ENCODE assay signal across 8 cellular contexts in genomic region chr11:20364412-20364792, GRCh38. TPM values are rescaled to one million over a fixed set of nuclear protein-coding genes. Genes with fewer than 3 reads are reported as not detected.
DNase-seq lines count a peak whose midpoint lies in the region; ATAC-seq and TF ChIP-seq lines count a peak whose summit lies in the region.

No MANE protein-coding gene starts in this region.

- peak; percentile 5 for ATAC-seq in HG02870 (IDR thresholded peaks at IDR 0.05; ENCODE audit: unreplicated experiment)
- no peak for ATAC-seq in lung (ENCODE audit: insufficient read depth, low FRiP score)
- ATAC-seq in HG02852 (IDR thresholded peaks at IDR 0.05; ENCODE audit: unreplicated experiment), result no peak

- H3K4me3 ChIP-seq in AG09309 (ENCODE audit: control insufficient read depth, low read depth, low read length) (peak overlapping the region; percentile 68), lung (peak overlapping the region; percentile 99), vagina (peak overlapping the region; percentile 82 to 99)

- H3K4me1 ChIP-seq in lung (ENCODE audit: control insufficient read depth in 2 of 2, insufficient read depth in 2 of 2, low read length in 2 of 2) (peaks cover 6 to 8% of the 10 kb centered on the region in 2 donors), vagina (peaks cover 39% of the 10 kb centered on the region)

- H3K27ac ChIP-seq in lung (ENCODE audit: low read depth in 1 of 2, low read length in 1 of 2) (peak overlapping the region; percentile 95 to 97), vagina (peak overlapping the region; percentile 90)

- TF ChIP-seq CTCF in AG09309 (IDR thresholded peaks at IDR 0.05; ENCODE audit: control insufficient read depth, insufficient read depth, low read depth, low read length, missing control alignments) (no peak), brain (conservative IDR thresholded peaks at IDR 0.05) (no peak), lung (IDR thresholded peaks at IDR 0.05; ENCODE audit: control extremely low read depth, extremely low read depth) (no peak), vagina (IDR thresholded peaks at IDR 0.05) (no peak)

- intact Hi-C loops in vagina (cut with DNase I), result no loop called here

- peak overlapping the region; percentile 72 to 79 (median 77) for H3K4me3 Mint-ChIP-seq in brain

- no peak for DNase-seq in AG09309 (ENCODE audit: low read depth)
- DNase-seq in lung (ENCODE audit: low spot score), result no peak
- no peak for DNase-seq in vagina (ENCODE audit: extremely low spot score in 2 of 2)
- DNase-seq in D341Med (ENCODE audit: low spot score), result no peak
- DNase-seq in DMS153 (lab: John Stamatoyannopoulos, UW), result no peak

- H3K9me3 ChIP-seq in lung (ENCODE audit: control insufficient read depth in 2 of 2, insufficient read depth in 1 of 2, low read length in 1 of 2) (no peaks in the 10 kb centered on the region), vagina (no peaks in the 10 kb centered on the region)

- 52 to 62% methylated on average over 2 of the region's 2 CpGs for WGBS in lung, 2 donors

- no peak for TF ChIP-seq POLR2A in vagina (IDR thresholded peaks at IDR 0.05)

- peaks cover 0 to 12% (median 0%) of the 10 kb centered on the region in 5 experiments for H3K9me3 Mint-ChIP-seq in brain

- H3K36me3 ChIP-seq in lung (ENCODE audit: control insufficient read depth in 2 of 2, insufficient read depth in 2 of 2, low read length in 2 of 2) (peaks cover 2 to 8% of the 10 kb centered on the region in 2 donors), vagina (no peaks in the 10 kb centered on the region)

- peaks cover 22% of the 10 kb centered on the region for H3K4me1 Mint-ChIP-seq in brain

- H3K27me3 Mint-ChIP-seq in brain, result peaks cover 54% of the 10 kb centered on the region

- H3K27me3 ChIP-seq in lung (ENCODE audit: control insufficient read depth, insufficient read depth), result no peaks in the 10 kb centered on the region
- H3K27me3 ChIP-seq in vagina, result no peaks in the 10 kb centered on the region

- H3K36me3 Mint-ChIP-seq in brain, result no peaks in the 10 kb centered on the region

- no peak overlapping the region for H3K27ac Mint-ChIP-seq in brain

RNA-seq across cellular contexts. Expression of gene HTATIP2, which starts 0.9 kb away (rescaled TPM):
- 25.7 TPM for polyA plus RNA-seq in brain (ENCODE audit: insufficient read depth, low read depth, low replicate concordance)
- 10 to 100 TPM in 1 of 2 donors, 1 to 10 TPM in 1; 9.3 to 40.1 TPM for total RNA-seq in lung
- 10 to 100 TPM; 39.1 to 69.3 TPM for polyA plus RNA-seq in lung
- total RNA-seq in vagina, result 35.1 TPM

RNA-seq across cellular contexts. Expression of gene PRMT3, which starts 23.1 kb away (rescaled TPM):
- polyA plus RNA-seq in brain (ENCODE audit: insufficient read depth, low read depth, low replicate concordance), result 5.4 TPM
- 10 to 100 TPM; 12.3 to 19.7 TPM for total RNA-seq in lung
- 1 to 10 TPM; 8.2 to 8.3 TPM for polyA plus RNA-seq in lung
- total RNA-seq in vagina, result 17.7 TPM
